ENCODE assay signal across 32 cellular contexts in genomic region chr12:125755512-125755911, GRCh38.
"Had no signal": no experiment of that assay in that cellular context is flagged by ENCODE, and none has a peak within 500 bp of the region (broad histone marks: within the 10 kb centered on the region; RNA-seq: fewer than 3 reads in every experiment).

No MANE protein-coding gene starts in this region.

- H3K27ac Mint-ChIP-seq: activated CD4-positive, alpha-beta T cell treated with anti-CD3 and anti-CD28 coated beads for 36 hours; activated CD8-positive, alpha-beta memory T cell treated with anti-CD3 and anti-CD28 coated beads, Interleukin-2, amount 10 ng/mL, durations not matched to agents 7 days and 5 days; activated CD8-positive, alpha-beta T cell treated with anti-CD3 and anti-CD28 coated beads, Interleukin-2, amount 10 ng/mL, durations not matched to agents 7 days and 5 days; activated naive CD4-positive, alpha-beta T cell treated with anti-CD3 and anti-CD28 coated beads, Interleukin-2, amount 50 U/mL, for 24 hours; activated naive CD8-positive, alpha-beta T cell treated with anti-CD3 and anti-CD28 coated beads, Interleukin-2, amount 50 U/mL, for 24 hours; activated T-helper 2 cell treated with anti-CD3 and anti-CD28 coated beads, Interferon-gamma antibody, Interleukin-2, Interleukin-4, amounts not matched to agents 10 μg/mL and 5 μg/mL and 100 μg/mL, durations not matched to agents 14 hours and 24 hours and 36 hours; nephron progenitor cell; stimulated activated memory B cell treated with anti-CD40 and anti-IgM and Interleukin-4, amounts not matched to agents 10 μg/mL and 1 μg/mL and 100 μg/mL, for 72 hours; stimulated activated naive CD8-positive, alpha-beta T cell treated with anti-CD3 and anti-CD28 coated beads, Interleukin-15, amount 100 ng/mL, for 72 hours; T-helper 2 cell treated with Interferon-gamma antibody and Interleukin-4, amounts not matched to agents 5 μg/mL and 100 μg/mL, for 36 hours; type B pancreatic cell had no signal

- H3K4me3 Mint-ChIP-seq: activated CD4-positive, alpha-beta T cell treated with anti-CD3 and anti-CD28 coated beads for 36 hours; activated CD8-positive, alpha-beta memory T cell treated with anti-CD3 and anti-CD28 coated beads, Interleukin-2, amount 10 ng/mL, durations not matched to agents 7 days and 5 days; activated CD8-positive, alpha-beta T cell treated with anti-CD3 and anti-CD28 coated beads, Interleukin-2, amount 10 ng/mL, durations not matched to agents 7 days and 5 days; activated naive CD4-positive, alpha-beta T cell treated with anti-CD3 and anti-CD28 coated beads, Interleukin-2, amount 50 U/mL, for 24 hours; activated naive CD8-positive, alpha-beta T cell treated with anti-CD3 and anti-CD28 coated beads, Interleukin-2, amount 50 U/mL, for 24 hours; nephron progenitor cell; stimulated activated memory B cell treated with anti-CD40 and anti-IgM and Interleukin-4, amounts not matched to agents 10 μg/mL and 1 μg/mL and 100 μg/mL, for 72 hours; stimulated activated naive CD8-positive, alpha-beta T cell treated with anti-CD3 and anti-CD28 coated beads, Interleukin-15, amount 100 ng/mL, for 72 hours; T-helper 2 cell treated with Interferon-gamma antibody and Interleukin-4, amounts not matched to agents 5 μg/mL and 100 μg/mL, for 36 hours; type B pancreatic cell had no signal

- H3K4me3 ChIP-seq: lung, pancreas, prostate gland, sigmoid colon, smooth muscle cell, uterus had no signal

- H3K27me3 ChIP-seq: pancreas, sigmoid colon, uterus had no signal

- H3K27me3 Mint-ChIP-seq: activated CD4-positive, alpha-beta T cell treated with anti-CD3 and anti-CD28 coated beads for 36 hours; activated CD8-positive, alpha-beta memory T cell treated with anti-CD3 and anti-CD28 coated beads, Interleukin-2, amount 10 ng/mL, durations not matched to agents 7 days and 5 days; stimulated activated memory B cell treated with anti-CD40 and anti-IgM and Interleukin-4, amounts not matched to agents 10 μg/mL and 1 μg/mL and 100 μg/mL, for 72 hours; stimulated activated naive CD8-positive, alpha-beta T cell treated with anti-CD3 and anti-CD28 coated beads, Interleukin-15, amount 100 ng/mL, for 72 hours; type B pancreatic cell had no signal

- H3K4me1 ChIP-seq: pancreas, prostate gland, sigmoid colon, uterus had no signal

- H3K4me1 Mint-ChIP-seq: activated CD4-positive, alpha-beta T cell treated with anti-CD3 and anti-CD28 coated beads for 36 hours; activated CD8-positive, alpha-beta memory T cell treated with anti-CD3 and anti-CD28 coated beads, Interleukin-2, amount 10 ng/mL, durations not matched to agents 7 days and 5 days; activated naive CD4-positive, alpha-beta T cell treated with anti-CD3 and anti-CD28 coated beads, Interleukin-2, amount 50 U/mL, for 24 hours; activated naive CD8-positive, alpha-beta T cell treated with anti-CD3 and anti-CD28 coated beads, Interleukin-2, amount 50 U/mL, for 24 hours; nephron progenitor cell; stimulated activated memory B cell treated with anti-CD40 and anti-IgM and Interleukin-4, amounts not matched to agents 10 μg/mL and 1 μg/mL and 100 μg/mL, for 72 hours; stimulated activated naive CD8-positive, alpha-beta T cell treated with anti-CD3 and anti-CD28 coated beads, Interleukin-15, amount 100 ng/mL, for 72 hours had no signal

- H3K27ac ChIP-seq: pancreas, prostate gland, sigmoid colon, uterus had no signal

- H3K36me3 ChIP-seq: pancreas, prostate gland, sigmoid colon, uterus had no signal

- ATAC-seq: activated CD4-positive, alpha-beta T cell treated with anti-CD3 and anti-CD28 coated beads for 36 hours; activated CD8-positive, alpha-beta memory T cell treated with anti-CD3 and anti-CD28 coated beads, Interleukin-2, amount 10 ng/mL, durations not matched to agents 7 days and 5 days; activated CD8-positive, alpha-beta T cell treated with anti-CD3 and anti-CD28 coated beads, Interleukin-2, amount 10 ng/mL, durations not matched to agents 7 days and 5 days; activated naive CD8-positive, alpha-beta T cell treated with anti-CD3 and anti-CD28 coated beads, Interleukin-2, amount 50 U/mL, for 24 hours; esophagus mucosa; left colon; pancreas; stimulated activated memory B cell treated with anti-CD40 and anti-IgM and Interleukin-4, amounts not matched to agents 10 μg/mL and 1 μg/mL and 100 μg/mL, for 72 hours; stimulated activated naive CD8-positive, alpha-beta T cell treated with anti-CD3 and anti-CD28 coated beads, Interleukin-15, amount 100 ng/mL, for 72 hours had no signal

- H3K9me3 ChIP-seq: pancreas, prostate gland, uterus had no signal

- H3K36me3 Mint-ChIP-seq: activated CD8-positive, alpha-beta memory T cell treated with anti-CD3 and anti-CD28 coated beads, Interleukin-2, amount 10 ng/mL, durations not matched to agents 7 days and 5 days; activated naive CD4-positive, alpha-beta T cell treated with anti-CD3 and anti-CD28 coated beads, Interleukin-2, amount 50 U/mL, for 24 hours; stimulated activated memory B cell treated with anti-CD40 and anti-IgM and Interleukin-4, amounts not matched to agents 10 μg/mL and 1 μg/mL and 100 μg/mL, for 72 hours; type B pancreatic cell had no signal

- DNase-seq: activated CD4-positive, alpha-beta T cell treated with anti-CD3 and anti-CD28 coated beads for 36 hours; activated CD4-positive, CD25-positive, alpha-beta regulatory T cell; activated CD8-positive, alpha-beta memory T cell treated with anti-CD3 and anti-CD28 coated beads, Interleukin-2, amount 10 ng/mL, durations not matched to agents 7 days and 5 days; activated CD8-positive, alpha-beta T cell treated with anti-CD3 and anti-CD28 coated beads, Interleukin-2, amount 10 ng/mL, durations not matched to agents 7 days and 5 days; activated naive CD8-positive, alpha-beta T cell treated with anti-CD3 and anti-CD28 coated beads, Interleukin-2, amount 50 U/mL, for 24 hours; activated T-cell treated with anti-CD3 and anti-CD28 coated beads, Interleukin-2, amount 50 U/mL, for 48 hours; amygdala; central memory CD4-positive, alpha-beta T cell; foreskin fibroblast; head of caudate nucleus; hippocampal formation; left colon; nephron progenitor cell; nucleus accumbens; pancreas; retina; sigmoid colon; stimulated activated CD4-positive, alpha-beta T cell treated with anti-CD3 and anti-CD28 coated beads, Interleukin-1b, Interleukin-23, amount 100 ng/mL, for 48 hours; stimulated activated CD4-positive, alpha-beta T cell treated with anti-CD3 and anti-CD28 coated beads, Interleukin-4, amount 100 ng/mL, for 4 hours; stimulated activated CD8-positive, alpha-beta memory T cell treated with anti-CD3 and anti-CD28 coated beads, Interleukin-4, amount 100 ng/mL, for 48 hours; stimulated activated naive CD8-positive, alpha-beta T cell treated with anti-CD3 and anti-CD28 coated beads, Interleukin-15, amount 100 ng/mL, for 72 hours; substantia nigra; uterus had no signal

- H3K9me3 Mint-ChIP-seq: activated naive CD4-positive, alpha-beta T cell treated with anti-CD3 and anti-CD28 coated beads, Interleukin-2, amount 50 U/mL, for 24 hours; T-helper 2 cell treated with Interferon-gamma antibody and Interleukin-4, amounts not matched to agents 5 μg/mL and 100 μg/mL, for 36 hours; type B pancreatic cell had no signal
